In genomic region chr11:75576017-75576416, GRCh38 we compare ENCODE assay signal across 18 cellular contexts. TPM values are rescaled to one million over a fixed set of nuclear protein-coding genes. Genes with fewer than 3 reads are reported as not detected.
A peak's percentile ranks its signal among the peaks of the same experiment; 100 is the strongest.
DNase-seq lines count a peak whose midpoint lies in the region; ATAC-seq and TF ChIP-seq lines count a peak whose summit lies in the region.
"Had no signal": no experiment of that assay in that cellular context is flagged by ENCODE, and none has a peak within 500 bp of the region (broad histone marks: within the 10 kb centered on the region; RNA-seq: fewer than 3 reads in every experiment).

No MANE protein-coding gene starts in this region.

- POLR2A ChIA-PET in HEK293 (lab: Yijun Ruan, JAX), result interaction anchor here (0.6 to 3.2 kb wide), 5 partner anchors 9 to 36 kb away, joined by 3 to 23 read pairs (median 4); partner anchors contain the start of gene SERPINH1

- intact Hi-C loops in body of pancreas (cut with DNase I), result no loop called here

- H3K27me3 ChIP-seq in body of pancreas, result no peaks in the 10 kb centered on the region

- no peaks in the 10 kb centered on the region for H3K36me3 Mint-ChIP-seq in naive B cell
- H3K36me3 Mint-ChIP-seq in type B pancreatic cell, result peaks cover 10% of the 10 kb centered on the region
- H3K36me3 Mint-ChIP-seq: activated naive CD4-positive, alpha-beta T cell treated with anti-CD3 and anti-CD28 coated beads, Interleukin-2, amount 50 U/mL, for 72 hours had no signal

- no peak for DNase-seq in body of pancreas
- no peak for DNase-seq in naive B cell
- no peak for DNase-seq in type B pancreatic cell (ENCODE audit: extremely low spot score, unreplicated experiment)
- DNase-seq in superior temporal gyrus (ENCODE audit: extremely low spot score), result no peak
- no peak for DNase-seq in germinal center (ENCODE audit: low spot score)
- DNase-seq: activated CD4-positive, alpha-beta T cell treated with anti-CD3 and anti-CD28 coated beads for 4 hours; DMS79 treated with DMSO at 0.1 percent for 48 hours; effector memory CD8-positive, alpha-beta T cell; left cardiac atrium; MM.1S; NCI-H1436 treated with DMSO at 0.1 percent for 48 hours; SHP77; stimulated activated CD4-positive, alpha-beta T cell treated with anti-CD3 and anti-CD28 coated beads, Interleukin-12 subunit alpha, Interleukin-12 subunit beta, amount 100 ng/mL, for 4 hours had no signal

- ATAC-seq in body of pancreas (no peak), naive B cell (ENCODE audit: low read depth in 2 of 2) (no peak), GM18868 (IDR thresholded peaks at IDR 0.05; ENCODE audit: unreplicated experiment) (no peak)

- H3K27ac ChIP-seq in HEK293 (ENCODE audit: extremely low read depth, low read depth, low read length), result no peak overlapping the region
- H3K27ac ChIP-seq in body of pancreas, result peak overlapping the region in 3 of 4 donors; percentile 15 to 73 (median 67)

- H3K36me3 ChIP-seq in HEK293 (ENCODE audit: control insufficient read depth in 2 of 2, insufficient read depth in 1 of 2, low read length in 2 of 2) (peaks cover 0 to 31% of the 10 kb centered on the region in 2 experiments; a peak in 1 of 3 replicates), body of pancreas (replicated peaks in 1 of 2; ENCODE audit: insufficient read depth in 1 of 2, low read depth in 2 of 2) (peaks cover 7 to 9% of the 10 kb centered on the region in 2 donors)

- TF ChIP-seq CTCF in HEK293 (tag by site-specific recombination; IDR thresholded peaks at IDR 0.05), result no peak
- TF ChIP-seq CTCF in body of pancreas (IDR thresholded peaks at IDR 0.05), result no peak
- no peak for TF ChIP-seq CTCF in type B pancreatic cell (conservative IDR thresholded peaks at IDR 0.05)

- CTCF ChIA-PET in HEK293 (lab: Yijun Ruan, JAX), result interaction anchor here (0.6 to 4.3 kb wide), 11 partner anchors 10 to 554 kb away, joined by 3 to 29 read pairs (median 6); partner anchors contain the start of gene SERPINH1

- H3K4me3 Mint-ChIP-seq in naive B cell, result peak overlapping the region in 3 of 8 donors; percentile 16 to 81 (median 16)
- peak overlapping the region; percentile 67 for H3K4me3 Mint-ChIP-seq in type B pancreatic cell
- H3K4me3 Mint-ChIP-seq: activated T-helper 1 cell treated with anti-CD3 and anti-CD28 coated beads, Interleukin-12 subunit alpha, Interleukin-12 subunit beta, Interleukin-2, Interleukin-4 antibody, amounts not matched to agents 30 ng/mL and 10 ng/mL and 1 ng/mL, durations not matched to agents 14 hours and 24 hours and 36 hours; effector memory CD8-positive, alpha-beta T cell had no signal

- H3K27ac Mint-ChIP-seq in naive B cell (peak overlapping the region; percentile 21 to 96 (median 92)), type B pancreatic cell (peak overlapping the region; percentile 68)
- H3K27ac Mint-ChIP-seq: activated naive CD4-positive, alpha-beta T cell treated with anti-CD3 and anti-CD28 coated beads, Interleukin-2, amount 50 U/mL, for 72 hours; activated T-helper 1 cell treated with anti-CD3 and anti-CD28 coated beads, Interleukin-12 subunit alpha, Interleukin-12 subunit beta, Interleukin-2, Interleukin-4 antibody, amounts not matched to agents 30 ng/mL and 10 ng/mL and 1 ng/mL, durations not matched to agents 14 hours and 24 hours and 36 hours had no signal

- no peak overlapping the region for H3K4me3 ChIP-seq in HEK293 (ENCODE audit: low read depth, low read length)
- no peak overlapping the region for H3K4me3 ChIP-seq in body of pancreas
- H3K4me3 ChIP-seq: HAP-1 had no signal

- 74 to 80% methylated on average over 6 of the region's 6 CpGs for WGBS in body of pancreas, 2 donors

- no peaks in the 10 kb centered on the region for H3K4me1 ChIP-seq in HEK293 (ENCODE audit: control insufficient read depth, insufficient read depth, low read length)
- no peaks in the 10 kb centered on the region for H3K4me1 ChIP-seq in body of pancreas
- H3K4me1 ChIP-seq: HAP-1 had no signal

- peaks cover 0 to 3% (median 0%) of the 10 kb centered on the region in 7 donors for H3K9me3 Mint-ChIP-seq in naive B cell
- H3K9me3 Mint-ChIP-seq in type B pancreatic cell, result no peaks in the 10 kb centered on the region
- H3K9me3 Mint-ChIP-seq: activated naive CD4-positive, alpha-beta T cell treated with anti-CD3 and anti-CD28 coated beads, Interleukin-2, amount 50 U/mL, for 72 hours; activated T-helper 1 cell treated with anti-CD3 and anti-CD28 coated beads, Interleukin-12 subunit alpha, Interleukin-12 subunit beta, Interleukin-2, Interleukin-4 antibody, amounts not matched to agents 30 ng/mL and 10 ng/mL and 1 ng/mL, durations not matched to agents 14 hours and 24 hours and 36 hours; effector memory CD8-positive, alpha-beta T cell had no signal

- H3K9me3 ChIP-seq in HEK293 (ENCODE audit: control insufficient read depth, insufficient read depth, low read depth, low read length) (no peaks in the 10 kb centered on the region), body of pancreas (no peaks in the 10 kb centered on the region)
- H3K9me3 ChIP-seq: HAP-1 had no signal

- TF ChIP-seq POLR2A in body of pancreas (IDR thresholded peaks at IDR 0.05), result no peak

- no peaks in the 10 kb centered on the region for H3K27me3 Mint-ChIP-seq in naive B cell
- H3K27me3 Mint-ChIP-seq in type B pancreatic cell, result peaks cover 9% of the 10 kb centered on the region
- H3K27me3 Mint-ChIP-seq: effector memory CD8-positive, alpha-beta T cell had no signal

- H3K4me1 Mint-ChIP-seq in naive B cell (peaks cover 22 to 51% (median 26%) of the 10 kb centered on the region in 3 donors), type B pancreatic cell (ENCODE audit: unreplicated experiment) (peaks cover 12% of the 10 kb centered on the region)

TF ChIP-seq in HEK293, 187 proteins besides CTCF, POLR2A, EP300 and RAD21:
- 0 out of 2 replicates have a peak, but pooled peaks have one; percentile 17 for TF ChIP-seq ZNF600 (tag by site-specific recombination; IDR thresholded peaks at IDR 0.05)
- no peak for TF ChIP-seq ZNF791 (tag by site-specific recombination; IDR thresholded peaks at IDR 0.05)

RNA-seq across cellular contexts. Expression of gene SERPINH1, which starts 14.0 kb away (rescaled TPM):
- 100 to 1,000 TPM in 1 of 2 donors, 10 to 100 TPM in 1; 78.3 to 166 TPM for total RNA-seq in body of pancreas
- polyA plus RNA-seq in naive B cell (ENCODE audit: low read depth in 6 of 6), result 1 to 10 TPM in 2 of 6 donors, under 1 TPM in 3, not detected in 1; 0.40 to 1.4 (median 0.85) TPM
- total RNA-seq in type B pancreatic cell (ENCODE audit: low replicate concordance), result 151 and 229 TPM in 2 replicates

RNA-seq across cellular contexts. Expression of gene GDPD5, which starts 50.3 kb away (rescaled TPM):
- total RNA-seq in body of pancreas (10 to 100 TPM; 29.6 to 73.2 TPM), type B pancreatic cell (ENCODE audit: low replicate concordance) (7.5 and 11.3 TPM in 2 replicates)
- 1 to 10 TPM in 4 of 6 donors, under 1 TPM in 1, not detected in 1; 0.62 to 8.2 (median 2.2) TPM for polyA plus RNA-seq in naive B cell (ENCODE audit: low read depth in 6 of 6)
